ENCODE assay signal across 8 cellular contexts in genomic region chr11:73758451-73758850, GRCh38. TPM values are rescaled to one million over a fixed set of nuclear protein-coding genes. Genes with fewer than 3 reads are reported as not detected.
DNase-seq lines count a peak whose midpoint lies in the region; ATAC-seq and TF ChIP-seq lines count a peak whose summit lies in the region.

No MANE protein-coding gene starts in this region.

- H3K4me1 ChIP-seq in Caco-2: peaks cover 40% of the 10 kb centered on the region

- no TSS peak for BruUV-seq in Caco-2 (replicated peaks; lab: Mats Ljungman, UMichigan)

- TF ChIP-seq CTCF in Caco-2 (IDR thresholded peaks at IDR 0.05; ENCODE audit: insufficient read depth in 1 of 2, low read depth in 1 of 2, low read length in 1 of 2, severe bottlenecking in 1 of 2, unreplicated experiment in 1 of 2) (no peak), chondrocyte (IDR thresholded peaks at IDR 0.05) (no peak), natural killer cell (IDR thresholded peaks at IDR 0.05) (no peak)

- CTCF ChIA-PET in Caco-2 (lab: Charles Lee): no interaction called here

- ATAC-seq in natural killer cell (no peak), GM21423 (IDR thresholded peaks at IDR 0.05; ENCODE audit: unreplicated experiment) (no peak)

- peaks cover 30% of the 10 kb centered on the region for H3K36me3 Mint-ChIP-seq in Caco-2 (ENCODE audit: insufficient read depth, unreplicated experiment)
- H3K36me3 Mint-ChIP-seq in chondrocyte (ENCODE audit: low read depth): peaks cover 4% of the 10 kb centered on the region
- H3K36me3 Mint-ChIP-seq in natural killer cell: no peaks in the 10 kb centered on the region

- H3K4me1 Mint-ChIP-seq in Caco-2 (ENCODE audit: low read depth, unreplicated experiment) (peaks cover 27% of the 10 kb centered on the region), chondrocyte (ENCODE audit: low read depth) (peaks cover 42% of the 10 kb centered on the region), natural killer cell (peaks cover 30 to 44% of the 10 kb centered on the region in 2 donors)

- H3K36me3 ChIP-seq in Caco-2 (ENCODE audit: control insufficient read depth, insufficient read depth, low read length): no peaks in the 10 kb centered on the region
- H3K36me3 ChIP-seq in MG63: peaks cover 12% of the 10 kb centered on the region

- H3K27ac Mint-ChIP-seq in Caco-2 (ENCODE audit: unreplicated experiment): no peak overlapping the region
- H3K27ac Mint-ChIP-seq in chondrocyte (ENCODE audit: unreplicated experiment): peak overlapping the region; percentile 61
- H3K27ac Mint-ChIP-seq in natural killer cell: no peak overlapping the region

- no peaks in the 10 kb centered on the region for H3K9me3 Mint-ChIP-seq in Caco-2 (ENCODE audit: unreplicated experiment)
- H3K9me3 Mint-ChIP-seq in chondrocyte (ENCODE audit: low read depth): no peaks in the 10 kb centered on the region
- no peaks in the 10 kb centered on the region for H3K9me3 Mint-ChIP-seq in natural killer cell

- H3K4me3 ChIP-seq in Caco-2 (ENCODE audit: low read depth, low read length) (peak overlapping the region; percentile 92; the same call in 1 of the 2 replicates), MG63 (peak overlapping the region; percentile 94)

- DNase-seq in Caco-2: no peak
- no peak for DNase-seq in MG63
- no peak for DNase-seq in chondrocyte (ENCODE audit: low spot score)
- DNase-seq in natural killer cell: no peak
- DNase-seq in activated CD4-positive, CD25-positive, alpha-beta regulatory T cell treated with anti-CD3 and anti-CD28 coated beads, Interleukin-2, amount 50 U/mL, for 72 hours: no peak
- no peak for DNase-seq in SKM-1 (lab: John Stamatoyannopoulos, UW; ENCODE audit: unreplicated experiment)
- DNase-seq in HCEC 1CT: no peak

- H3K9me3 ChIP-seq in Caco-2 (no peaks in the 10 kb centered on the region), MG63 (no peaks in the 10 kb centered on the region)

- POLR2A ChIA-PET in Caco-2 (lab: Charles Lee): no interaction called here

- H3K27me3 ChIP-seq in Caco-2 (replicated peaks; ENCODE audit: control insufficient read depth, insufficient read depth, low read length) (no peaks in the 10 kb centered on the region), MG63 (no peaks in the 10 kb centered on the region)

- no peaks in the 10 kb centered on the region for H3K27me3 Mint-ChIP-seq in Caco-2 (ENCODE audit: insufficient read depth, unreplicated experiment)
- H3K27me3 Mint-ChIP-seq in chondrocyte (ENCODE audit: low read depth): no peaks in the 10 kb centered on the region
- H3K27me3 Mint-ChIP-seq in natural killer cell (ENCODE audit: low read depth in 2 of 2): no peaks in the 10 kb centered on the region

- H3K4me3 Mint-ChIP-seq in Caco-2 (ENCODE audit: unreplicated experiment): peak overlapping the region; percentile 91
- H3K4me3 Mint-ChIP-seq in chondrocyte (ENCODE audit: unreplicated experiment): peak overlapping the region; percentile 96
- peak overlapping the region; percentile 84 for H3K4me3 Mint-ChIP-seq in natural killer cell

- intact Hi-C loops in Caco-2 (cut with micrococcal nuclease; ENCODE audit: unreplicated experiment) (no loop called here), natural killer cell (cut with micrococcal nuclease) (no loop called here)

RNA-seq across cellular contexts. Expression of gene RAB6A, which starts 2.4 kb away (rescaled TPM):
- total RNA-seq in Caco-2 (2022) (210 and 227 TPM in 2 replicates), chondrocyte (173 to 188 TPM (median 185 TPM) in 3 replicates), natural killer cell (100 to 1,000 TPM in 1 of 3 donors, 10 to 100 TPM in 2; 72.2 to 107 (median 97.7) TPM)
- total RNA-seq in MG63 (2014; rRNA removed; shearing (Covaris generic); ENCODE audit: low replicate concordance): 69.1 and 72.2 TPM in 2 replicates

RNA-seq across cellular contexts. Expression of gene MRPL48, which starts 29.2 kb away (rescaled TPM):
- total RNA-seq in Caco-2 (2022) (111 and 113 TPM in 2 replicates), chondrocyte (21.2 to 29.8 TPM (median 25.8 TPM) in 3 replicates), natural killer cell (10 to 100 TPM; 19.5 to 24.9 (median 21.2) TPM)
- total RNA-seq in MG63 (2014; rRNA removed; shearing (Covaris generic); ENCODE audit: low replicate concordance): 48.6 and 52.0 TPM in 2 replicates
